8 cellular contexts compared by ENCODE assay signal in genomic region chr1:43366179-43366578, GRCh38. TPM values are rescaled to one million over a fixed set of nuclear protein-coding genes. Genes with fewer than 3 reads are reported as not detected.
DNase-seq lines count a peak whose midpoint lies in the region; ATAC-seq lines count a peak whose summit lies in the region.

No MANE protein-coding gene starts in this region.

- H3K9me3 ChIP-seq in iPS-18c (ENCODE audit: control insufficient read depth, insufficient read depth, low read length), result no peaks in the 10 kb centered on the region
- no peaks in the 10 kb centered on the region for H3K9me3 ChIP-seq in subcutaneous abdominal adipose tissue (ENCODE audit: control insufficient read depth in 5 of 5, low read length in 5 of 5)

- no peak for ATAC-seq in GM21619 (IDR thresholded peaks at IDR 0.05; ENCODE audit: unreplicated experiment)

- peaks cover 7 to 47% (median 45%) of the 10 kb centered on the region in 5 donors for H3K36me3 ChIP-seq in subcutaneous abdominal adipose tissue (ENCODE audit: control insufficient read depth in 5 of 5, insufficient read depth in 5 of 5, low read length in 5 of 5)

- peaks cover 58% of the 10 kb centered on the region for H3K36me3 Mint-ChIP-seq in T-helper 2 cell treated with Interferon-gamma antibody and Interleukin-4, amounts not matched to agents 5 μg/mL and 100 μg/mL, for 36 hours (ENCODE audit: low read depth)
- H3K36me3 Mint-ChIP-seq in activated T-helper 1 cell treated with anti-CD3 and anti-CD28 coated beads, Interleukin-12 subunit alpha, Interleukin-12 subunit beta, Interleukin-2, Interleukin-4 antibody, amounts not matched to agents 30 ng/mL and 10 ng/mL and 1 ng/mL, durations not matched to agents 14 hours and 24 hours and 36 hours (ENCODE audit: low read depth), result peaks cover 46% of the 10 kb centered on the region

- H3K27me3 ChIP-seq in subcutaneous abdominal adipose tissue (ENCODE audit: control insufficient read depth in 5 of 5, insufficient read depth in 4 of 5, low read length in 5 of 5), result no peaks in the 10 kb centered on the region

- H3K4me3 Mint-ChIP-seq in T-helper 2 cell treated with Interferon-gamma antibody and Interleukin-4, amounts not matched to agents 5 μg/mL and 100 μg/mL, for 36 hours, result peak overlapping the region; percentile 94
- H3K4me3 Mint-ChIP-seq in activated T-helper 1 cell treated with anti-CD3 and anti-CD28 coated beads, Interleukin-12 subunit alpha, Interleukin-12 subunit beta, Interleukin-2, Interleukin-4 antibody, amounts not matched to agents 30 ng/mL and 10 ng/mL and 1 ng/mL, durations not matched to agents 14 hours and 24 hours and 36 hours, result peak overlapping the region; percentile 92

- H3K9me3 Mint-ChIP-seq in T-helper 2 cell treated with Interferon-gamma antibody and Interleukin-4, amounts not matched to agents 5 μg/mL and 100 μg/mL, for 36 hours, result no peaks in the 10 kb centered on the region
- no peaks in the 10 kb centered on the region for H3K9me3 Mint-ChIP-seq in activated T-helper 1 cell treated with anti-CD3 and anti-CD28 coated beads, Interleukin-12 subunit alpha, Interleukin-12 subunit beta, Interleukin-2, Interleukin-4 antibody, amounts not matched to agents 30 ng/mL and 10 ng/mL and 1 ng/mL, durations not matched to agents 14 hours and 24 hours and 36 hours

- peaks cover 5 to 35% (median 27%) of the 10 kb centered on the region in 5 donors for H3K4me1 ChIP-seq in subcutaneous abdominal adipose tissue (ENCODE audit: control insufficient read depth in 5 of 5, insufficient read depth in 5 of 5, low read length in 5 of 5)

- peak overlapping the region; percentile 19 to 95 (median 90) for H3K9ac ChIP-seq in subcutaneous abdominal adipose tissue (ENCODE audit: low read length in 5 of 5)

- peak overlapping the region; percentile 92 for H3K27ac ChIP-seq in subcutaneous abdominal adipose tissue (ENCODE audit: low read depth, low read length)

- peaks cover 49% of the 10 kb centered on the region for H3K4me1 Mint-ChIP-seq in T-helper 2 cell treated with Interferon-gamma antibody and Interleukin-4, amounts not matched to agents 5 μg/mL and 100 μg/mL, for 36 hours (ENCODE audit: low read depth)
- H3K4me1 Mint-ChIP-seq in activated T-helper 1 cell treated with anti-CD3 and anti-CD28 coated beads, Interleukin-12 subunit alpha, Interleukin-12 subunit beta, Interleukin-2, Interleukin-4 antibody, amounts not matched to agents 30 ng/mL and 10 ng/mL and 1 ng/mL, durations not matched to agents 14 hours and 24 hours and 36 hours (ENCODE audit: low read depth), result peaks cover 57% of the 10 kb centered on the region

- peak overlapping the region; percentile 81 for H3K4me3 ChIP-seq in iPS-18c (ENCODE audit: insufficient read depth, low read depth, low read length)
- peak overlapping the region in 4 of 5 donors; percentile 51 to 85 (median 75) for H3K4me3 ChIP-seq in subcutaneous abdominal adipose tissue (ENCODE audit: low read depth in 1 of 5, low read length in 5 of 5)

- H3K27me3 Mint-ChIP-seq in T-helper 2 cell treated with Interferon-gamma antibody and Interleukin-4, amounts not matched to agents 5 μg/mL and 100 μg/mL, for 36 hours (ENCODE audit: low read depth), result no peaks in the 10 kb centered on the region
- no peaks in the 10 kb centered on the region for H3K27me3 Mint-ChIP-seq in activated T-helper 1 cell treated with anti-CD3 and anti-CD28 coated beads, Interleukin-12 subunit alpha, Interleukin-12 subunit beta, Interleukin-2, Interleukin-4 antibody, amounts not matched to agents 30 ng/mL and 10 ng/mL and 1 ng/mL, durations not matched to agents 14 hours and 24 hours and 36 hours (ENCODE audit: insufficient read depth)

- DNase-seq in T-helper 2 cell treated with Interferon-gamma antibody and Interleukin-4, amounts not matched to agents 5 μg/mL and 100 μg/mL, for 36 hours (ENCODE audit: low spot score), result no peak
- DNase-seq in T-helper 2 cell (no peak), hepatic stellate cell (ENCODE audit: low spot score) (no peak), NCI-H187 treated with DMSO at 0.1 percent for 48 hours (lab: John Stamatoyannopoulos, UW) (no peak)
- no peak for DNase-seq in activated T-helper 1 cell treated with anti-CD3 and anti-CD28 coated beads, Interleukin-12 subunit alpha, Interleukin-12 subunit beta, Interleukin-2, Interleukin-4 antibody, amounts not matched to agents 30 ng/mL and 10 ng/mL and 1 ng/mL, durations not matched to agents 14 hours and 24 hours and 36 hours (ENCODE audit: low spot score)

- H3K27ac Mint-ChIP-seq in T-helper 2 cell treated with Interferon-gamma antibody and Interleukin-4, amounts not matched to agents 5 μg/mL and 100 μg/mL, for 36 hours, result peak overlapping the region; percentile 86
- H3K27ac Mint-ChIP-seq in activated T-helper 1 cell treated with anti-CD3 and anti-CD28 coated beads, Interleukin-12 subunit alpha, Interleukin-12 subunit beta, Interleukin-2, Interleukin-4 antibody, amounts not matched to agents 30 ng/mL and 10 ng/mL and 1 ng/mL, durations not matched to agents 14 hours and 24 hours and 36 hours, result peak overlapping the region; percentile 75

- intact Hi-C loops in activated T-helper 1 cell treated with anti-CD3 and anti-CD28 coated beads, Interleukin-12 subunit alpha, Interleukin-12 subunit beta, Interleukin-2, Interleukin-4 antibody, amounts not matched to agents 30 ng/mL and 10 ng/mL and 1 ng/mL, durations not matched to agents 14 hours and 24 hours and 36 hours (cut with micrococcal nuclease), result loop anchor here (5.0 to 10.0 kb wide), 6 partner anchors 94 to 684 kb away; partner anchors contain the start of genes ATP6V0B, B4GALT2, DPH2 and ST3GAL3

RNA-seq across cellular contexts. Expression of gene ELOVL1, which starts 1.6 kb away (rescaled TPM):
- 81.8 and 85.7 TPM in 2 replicates for total RNA-seq in activated T-helper 1 cell treated with anti-CD3 and anti-CD28 coated beads, Interleukin-12 subunit alpha, Interleukin-12 subunit beta, Interleukin-2, Interleukin-4 antibody, amounts not matched to agents 30 ng/mL and 10 ng/mL and 1 ng/mL, durations not matched to agents 14 hours and 24 hours and 36 hours

RNA-seq across cellular contexts. Expression of gene CDC20, which starts 7.4 kb away (rescaled TPM):
- total RNA-seq in activated T-helper 1 cell treated with anti-CD3 and anti-CD28 coated beads, Interleukin-12 subunit alpha, Interleukin-12 subunit beta, Interleukin-2, Interleukin-4 antibody, amounts not matched to agents 30 ng/mL and 10 ng/mL and 1 ng/mL, durations not matched to agents 14 hours and 24 hours and 36 hours, result 82.9 and 91.8 TPM in 2 replicates

RNA-seq across cellular contexts. Expression of gene MED8, which starts 23.4 kb away (rescaled TPM):
- 43.0 and 48.5 TPM in 2 replicates for total RNA-seq in activated T-helper 1 cell treated with anti-CD3 and anti-CD28 coated beads, Interleukin-12 subunit alpha, Interleukin-12 subunit beta, Interleukin-2, Interleukin-4 antibody, amounts not matched to agents 30 ng/mL and 10 ng/mL and 1 ng/mL, durations not matched to agents 14 hours and 24 hours and 36 hours

RNA-seq across cellular contexts. Expression of gene SZT2, which starts 23.5 kb away (rescaled TPM):
- 59.2 and 64.5 TPM in 2 replicates for total RNA-seq in activated T-helper 1 cell treated with anti-CD3 and anti-CD28 coated beads, Interleukin-12 subunit alpha, Interleukin-12 subunit beta, Interleukin-2, Interleukin-4 antibody, amounts not matched to agents 30 ng/mL and 10 ng/mL and 1 ng/mL, durations not matched to agents 14 hours and 24 hours and 36 hours

RNA-seq across cellular contexts. Expression of gene MPL, which starts 28.6 kb away (rescaled TPM):
- total RNA-seq in activated T-helper 1 cell treated with anti-CD3 and anti-CD28 coated beads, Interleukin-12 subunit alpha, Interleukin-12 subunit beta, Interleukin-2, Interleukin-4 antibody, amounts not matched to agents 30 ng/mL and 10 ng/mL and 1 ng/mL, durations not matched to agents 14 hours and 24 hours and 36 hours, result not detected in 2 replicates
